ENCODE assay signal across 31 cellular contexts in the genomic region with DNA sequence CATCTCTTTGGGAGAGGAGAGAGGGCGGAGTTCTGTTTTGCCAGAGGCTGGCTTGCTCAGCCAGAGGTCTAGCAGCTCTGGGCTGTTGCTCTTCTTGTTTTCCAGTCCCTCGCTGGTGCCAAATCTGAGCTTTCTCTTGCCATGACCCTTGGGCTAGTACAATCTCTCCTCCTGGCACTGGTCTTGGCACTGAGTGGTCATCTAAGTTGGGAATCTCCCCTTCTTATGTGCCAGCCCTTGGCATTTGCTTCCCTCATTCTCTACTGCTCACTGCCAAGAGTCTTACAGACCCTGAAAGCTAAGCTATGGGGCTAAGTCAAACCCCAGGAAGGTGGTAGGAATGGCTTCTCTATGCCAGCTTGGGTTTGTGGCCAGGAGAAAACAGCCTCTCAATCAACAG.
"Had no signal": no experiment of that assay in that cellular context is flagged by ENCODE, and none has a peak within 500 bp of the region (broad histone marks: within the 10 kb centered on the region; RNA-seq: fewer than 3 reads in every experiment).

No MANE protein-coding gene starts in this region.

- H3K4me1 Mint-ChIP-seq: activated B cell treated with CpG ODN at 0.5 μM for 24 hours; activated CD4-positive, alpha-beta T cell treated with anti-CD3 and anti-CD28 coated beads, Interleukin-2, amount 10 ng/mL, durations not matched to agents 24 days and 14 days; activated naive CD8-positive, alpha-beta T cell treated with anti-CD3 and anti-CD28 coated beads, Interleukin-2, amount 10 ng/mL, durations not matched to agents 7 days and 5 days; activated naive CD8-positive, alpha-beta T cell treated with anti-CD3 and anti-CD28 coated beads, Interleukin-2, amount 50 U/mL, for 24 hours; activated T-helper 17 cell treated with anti-CD3 and anti-CD28 coated beads, Interleukin-2, amount 50 U/mL, for 72 hours; brain; central memory CD8-positive, alpha-beta T cell had no signal

- H3K4me3 Mint-ChIP-seq: activated B cell treated with CpG ODN at 0.5 μM for 24 hours; activated CD4-positive, alpha-beta memory T cell treated with anti-CD3 and anti-CD28 coated beads for 36 hours; activated CD4-positive, alpha-beta T cell treated with anti-CD3 and anti-CD28 coated beads, Interleukin-2, amount 10 ng/mL, durations not matched to agents 24 days and 14 days; activated CD8-positive, alpha-beta T cell treated with anti-CD3 and anti-CD28 coated beads for 36 hours; activated naive CD4-positive, alpha-beta T cell treated with anti-CD3 and anti-CD28 coated beads for 36 hours; activated naive CD8-positive, alpha-beta T cell; activated naive CD8-positive, alpha-beta T cell treated with anti-CD3 and anti-CD28 coated beads, Interleukin-2, amount 10 ng/mL, durations not matched to agents 7 days and 5 days; activated naive CD8-positive, alpha-beta T cell treated with anti-CD3 and anti-CD28 coated beads, Interleukin-2, amount 50 U/mL, for 24 hours; activated T-cell treated with anti-CD3 and anti-CD28 coated beads, Interleukin-2, amount 50 U/mL, for 4 hours; activated T-cell treated with anti-CD3 and anti-CD28 coated beads, Interleukin-2, amount 50 U/mL, for 72 hours; activated T-helper 1 cell treated with anti-CD3 and anti-CD28 coated beads, Interleukin-12 subunit alpha, Interleukin-12 subunit beta, Interleukin-2, Interleukin-4 antibody, amounts not matched to agents 30 ng/mL and 10 ng/mL and 1 ng/mL, durations not matched to agents 14 hours and 24 hours and 36 hours; activated T-helper 17 cell treated with anti-CD3 and anti-CD28 coated beads, Interleukin-2, amount 50 U/mL, for 72 hours; brain; central memory CD8-positive, alpha-beta T cell; T-helper 1 cell treated with Interleukin-12 subunit alpha and Interleukin-12 subunit beta and Interleukin-4 antibody, amounts not matched to agents 30 μg/mL and 1 μg/mL, for 36 hours; T-helper 2 cell treated with Interferon-gamma antibody and Interleukin-4, amounts not matched to agents 5 μg/mL and 100 μg/mL, for 36 hours had no signal

- DNase-seq: activated B cell treated with CpG ODN at 0.5 μM for 24 hours; activated CD4-positive, alpha-beta memory T cell treated with anti-CD3 and anti-CD28 coated beads for 36 hours; activated CD4-positive, alpha-beta T cell treated with anti-CD3 and anti-CD28 coated beads for 4 hours; activated CD4-positive, alpha-beta T cell treated with anti-CD3 and anti-CD28 coated beads, Interleukin-2, amount 10 ng/mL, durations not matched to agents 24 days and 14 days; activated CD4-positive, alpha-beta T cell treated with anti-CD3 and anti-CD28 coated beads, Interleukin-2, amount 50 U/mL, for 1 hour; activated CD4-positive, alpha-beta T cell treated with anti-CD3 and anti-CD28 coated beads, Interleukin-2, amount 50 U/mL, for 4 hours; activated CD4-positive, CD25-positive, alpha-beta regulatory T cell treated with anti-CD3 and anti-CD28 coated beads, Interleukin-2, amount 50 U/mL, for 72 hours; activated CD8-positive, alpha-beta memory T cell treated with anti-CD3 and anti-CD28 coated beads, Interleukin-2, amount 50 U/mL, for 4 hours; activated CD8-positive, alpha-beta T cell treated with anti-CD3 and anti-CD28 coated beads for 36 hours; activated effector memory CD4-positive, alpha-beta T cell treated with anti-CD3 and anti-CD28 coated beads, Interleukin-2, amount 50 U/mL, for 16 hours; activated gamma-delta T cell treated with Interleukin-2 at 50 U/mL for 16 hours; activated naive CD4-positive, alpha-beta T cell; activated naive CD4-positive, alpha-beta T cell treated with anti-CD3 and anti-CD28 coated beads for 36 hours; activated naive CD4-positive, alpha-beta T cell treated with anti-CD3 and anti-CD28 coated beads, Interleukin-2, amount 50 U/mL, for 16 hours; activated naive CD8-positive, alpha-beta T cell treated with anti-CD3 and anti-CD28 coated beads, Interleukin-2, amount 10 ng/mL, durations not matched to agents 7 days and 5 days; activated naive CD8-positive, alpha-beta T cell treated with anti-CD3 and anti-CD28 coated beads, Interleukin-2, amount 50 U/mL, for 24 hours; activated T-cell treated with anti-CD3 and anti-CD28 coated beads for 4 hours; activated T-cell treated with anti-CD3 and anti-CD28 coated beads, Interleukin-2, amount 50 U/mL, for 1 hour; activated T-cell treated with anti-CD3 and anti-CD28 coated beads, Interleukin-2, amount 50 U/mL, for 4 hours; activated T-cell treated with anti-CD3 and anti-CD28 coated beads, Interleukin-2, amount 50 U/mL, for 72 hours; cerebellar nuclear complex; T-helper 1 cell; T-helper 2 cell; T-helper 9 cell had no signal

- H3K27ac Mint-ChIP-seq: activated B cell treated with CpG ODN at 0.5 μM for 24 hours; activated CD4-positive, alpha-beta memory T cell treated with anti-CD3 and anti-CD28 coated beads for 36 hours; activated CD4-positive, alpha-beta T cell treated with anti-CD3 and anti-CD28 coated beads, Interleukin-2, amount 10 ng/mL, durations not matched to agents 24 days and 14 days; activated CD8-positive, alpha-beta T cell treated with anti-CD3 and anti-CD28 coated beads for 36 hours; activated naive CD4-positive, alpha-beta T cell treated with anti-CD3 and anti-CD28 coated beads for 36 hours; activated naive CD8-positive, alpha-beta T cell; activated naive CD8-positive, alpha-beta T cell treated with anti-CD3 and anti-CD28 coated beads, Interleukin-2, amount 10 ng/mL, durations not matched to agents 7 days and 5 days; activated naive CD8-positive, alpha-beta T cell treated with anti-CD3 and anti-CD28 coated beads, Interleukin-2, amount 50 U/mL, for 24 hours; activated T-cell treated with anti-CD3 and anti-CD28 coated beads, Interleukin-2, amount 50 U/mL, for 72 hours; activated T-helper 1 cell treated with anti-CD3 and anti-CD28 coated beads, Interleukin-12 subunit alpha, Interleukin-12 subunit beta, Interleukin-2, Interleukin-4 antibody, amounts not matched to agents 30 ng/mL and 10 ng/mL and 1 ng/mL, durations not matched to agents 14 hours and 24 hours and 36 hours; activated T-helper 17 cell treated with anti-CD3 and anti-CD28 coated beads, Interleukin-2, amount 50 U/mL, for 72 hours; brain; T-helper 1 cell treated with Interleukin-12 subunit alpha and Interleukin-12 subunit beta and Interleukin-4 antibody, amounts not matched to agents 30 μg/mL and 1 μg/mL, for 36 hours; T-helper 2 cell treated with Interferon-gamma antibody and Interleukin-4, amounts not matched to agents 5 μg/mL and 100 μg/mL, for 36 hours had no signal

- H3K9me3 Mint-ChIP-seq: activated T-cell treated with anti-CD3 and anti-CD28 coated beads, Interleukin-2, amount 50 U/mL, for 4 hours; activated T-helper 17 cell treated with anti-CD3 and anti-CD28 coated beads, Interleukin-2, amount 50 U/mL, for 72 hours had no signal

- ATAC-seq: activated CD8-positive, alpha-beta T cell treated with anti-CD3 and anti-CD28 coated beads for 36 hours; activated naive CD8-positive, alpha-beta T cell treated with anti-CD3 and anti-CD28 coated beads, Interleukin-2, amount 50 U/mL, for 24 hours; activated T-cell treated with anti-CD3 and anti-CD28 coated beads, Interleukin-2, amount 50 U/mL, for 4 hours; activated T-cell treated with anti-CD3 and anti-CD28 coated beads, Interleukin-2, amount 50 U/mL, for 72 hours; activated T-helper 17 cell treated with anti-CD3 and anti-CD28 coated beads, Interleukin-2, amount 50 U/mL, for 72 hours had no signal

- H3K36me3 Mint-ChIP-seq: activated CD4-positive, alpha-beta memory T cell treated with anti-CD3 and anti-CD28 coated beads for 36 hours; activated naive CD8-positive, alpha-beta T cell; activated naive CD8-positive, alpha-beta T cell treated with anti-CD3 and anti-CD28 coated beads, Interleukin-2, amount 10 ng/mL, durations not matched to agents 7 days and 5 days; brain had no signal
